ENCODE assay signal across 22 cellular contexts in the genomic region with DNA sequence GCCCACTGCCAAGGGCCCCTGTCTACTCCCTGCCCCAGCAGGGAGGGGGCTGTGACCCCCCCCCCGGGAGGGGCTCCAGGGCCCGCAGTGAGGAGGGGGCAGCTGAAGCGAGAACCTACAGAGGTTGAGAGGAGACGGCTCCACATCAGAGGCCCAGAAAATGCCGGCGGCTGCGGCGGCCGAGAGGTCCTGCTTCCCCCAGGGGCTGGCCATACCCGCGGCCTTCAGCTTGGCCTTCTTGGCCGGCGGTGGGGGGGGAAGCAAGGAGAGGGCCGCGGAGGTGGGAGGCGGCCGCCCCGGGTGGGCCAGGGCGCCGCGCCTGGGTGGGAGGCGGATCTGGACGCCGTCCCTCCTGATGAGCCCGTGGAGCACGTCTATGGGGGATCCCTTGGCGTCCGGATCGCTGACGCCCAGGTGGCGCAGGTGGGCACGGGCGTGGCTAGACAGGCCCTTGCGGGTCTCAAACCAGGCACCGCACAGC. TPM values are rescaled to one million over a fixed set of nuclear protein-coding genes. Genes with fewer than 3 reads are reported as not detected.
DNase-seq lines count a peak whose midpoint lies in the region; ATAC-seq, FAIRE-seq and TF ChIP-seq lines count a peak whose summit lies in the region.
"Had no signal": no experiment of that assay in that cellular context is flagged by ENCODE, and none has a peak within 500 bp of the region (broad histone marks: within the 10 kb centered on the region; RNA-seq: fewer than 3 reads in every experiment).

No MANE protein-coding gene starts in this region.

- peaks cover 26% of the 10 kb centered on the region for H3K4me1 Mint-ChIP-seq in nephron

- in situ Hi-C loops in K562 (cut with MboI): no loop called here

- no peak overlapping the region for H3K27ac ChIP-seq in right cardiac atrium (ENCODE audit: low read length)
- no peak overlapping the region for H3K27ac ChIP-seq in K562 (ENCODE audit: extremely low read depth, low read depth, low read length)
- H3K27ac ChIP-seq in spleen: peak overlapping the region in 5 of 8 donors; percentile 8 to 48 (median 34)
- H3K27ac ChIP-seq: GM23248 had no signal

- no peak for TF ChIP-seq CTCF in K562 (IDR thresholded peaks at IDR 0.05 in 2 of 3, conservative IDR thresholded peaks at IDR 0.05 in 1 of 3; ENCODE audit: insufficient read depth in 2 of 3, low read depth in 1 of 3, low read length in 3 of 3)
- no peak for TF ChIP-seq CTCF in nephron (IDR thresholded peaks at IDR 0.05; ENCODE audit: unreplicated experiment in 3 of 3)
- no peak for TF ChIP-seq CTCF in spleen (IDR thresholded peaks at IDR 0.05 in 8 of 11, conservative IDR thresholded peaks at IDR 0.05 in 3 of 11)

- peaks cover 44% of the 10 kb centered on the region for H3K79me2 ChIP-seq in K562 (ENCODE audit: control insufficient read depth, insufficient read depth, low read length)

- H3K4me3 ChIP-seq in right cardiac atrium (ENCODE audit: low read length) (no peak overlapping the region), K562 (no peak overlapping the region), spleen (no peak overlapping the region)
- H3K4me3 ChIP-seq: GM23248 had no signal

- TF ChIP-seq RAD21 in K562 (CRISPR knock-in tag; conservative IDR thresholded peaks at IDR 0.05 in 1 of 2, IDR thresholded peaks at IDR 0.05 in 1 of 2): no peak

- FAIRE-seq in K562 (lab: Jason Lieb, UNC): no peak
- FAIRE-seq: G401.6, GM18507, H1 had no signal

- no peak overlapping the region for H3K27ac Mint-ChIP-seq in nephron

- DNase-seq in right cardiac atrium: peak in 2 of 3 donors; percentile 59 to 63
- no peak for DNase-seq in left ventricle myocardium superior
- DNase-seq in K562 (ENCODE audit: extremely low read depth in 1 of 4, low spot score in 3 of 4): no peak
- peak; percentile 64 for DNase-seq in spleen
- DNase-seq in DMS114 treated with DMSO at 0.1 percent for 48 hours (lab: John Stamatoyannopoulos, UW; ENCODE audit: unreplicated experiment): no peak
- DNase-seq: C1 segment of cervical spinal cord; Calu3; CD4-positive, alpha-beta memory T cell; COR-L47; DMS153; DND-41; GM23248; H7; HCEC 1CT had no signal

- POLR2A ChIA-PET in K562 (lab: Yijun Ruan, JAX): interaction anchor here (4.0 kb wide), 1 partner anchor 9 kb away, joined by 54 read pairs; the partner anchor contains the start of gene AKAP8L

- CTCF ChIA-PET in K562 (lab: Yijun Ruan, JAX; ENCODE audit: low intra/inter-chr PET ratio): no interaction called here

- H3K4me1 ChIP-seq in right cardiac atrium (ENCODE audit: control insufficient read depth, insufficient read depth, low read length) (peaks cover 11% of the 10 kb centered on the region), K562 (replicated peaks in 1 of 2; ENCODE audit: control insufficient read depth in 2 of 2, insufficient read depth in 2 of 2, low read length in 2 of 2) (peaks cover 8 to 40% of the 10 kb centered on the region in 2 experiments; a peak in 4 of 5 replicates), spleen (peaks cover 16 to 58% (median 43%) of the 10 kb centered on the region in 6 donors)

- no peak for TF ChIP-seq POLR2A in K562 (conservative IDR thresholded peaks at IDR 0.05)
- no peak for TF ChIP-seq POLR2A in spleen (IDR thresholded peaks at IDR 0.05)

- peaks cover 5% of the 10 kb centered on the region for H3K9me1 ChIP-seq in K562 (ENCODE audit: control insufficient read depth, insufficient read depth, low read length)

- peak overlapping the region in 2 of 3 experiments; percentile 42 to 56 for H3K4me3 Mint-ChIP-seq in nephron
- H3K4me3 Mint-ChIP-seq: CD4-positive, alpha-beta memory T cell had no signal

- H3K9me3 Mint-ChIP-seq in nephron: no peaks in the 10 kb centered on the region

- peaks cover 42% of the 10 kb centered on the region for H3K36me3 Mint-ChIP-seq in nephron (ENCODE audit: low read depth)

- no peak overlapping the region for H3K9ac ChIP-seq in K562 (ENCODE audit: insufficient read depth in 1 of 2, low read depth in 2 of 2, low read length in 2 of 2)
- H3K9ac ChIP-seq: GM23248 had no signal

- intact Hi-C loops in right cardiac atrium (cut with DNase I): no loop called here
- intact Hi-C loops in left ventricle myocardium superior (cut with micrococcal nuclease): no loop called here
- intact Hi-C loops in K562 (cut with micrococcal nuclease): no loop called here
- intact Hi-C loops in spleen (cut with DNase I; ENCODE audit: low total_unique reads): no loop called here

- no peak overlapping the region for H2AFZ ChIP-seq in K562 (ENCODE audit: low read depth, low read length)
- H2AFZ ChIP-seq: GM23248 had no signal

- H3K4me2 ChIP-seq in K562 (ENCODE audit: insufficient read depth, low read length): no peak overlapping the region

- H4K20me1 ChIP-seq in K562 (replicated peaks; ENCODE audit: control insufficient read depth, insufficient read depth, low read length): no peaks in the 10 kb centered on the region

- H3K9me3 ChIP-seq in right cardiac atrium (ENCODE audit: control insufficient read depth, low read length) (no peaks in the 10 kb centered on the region), K562 (replicated peaks; ENCODE audit: control insufficient read depth, insufficient read depth, low read depth, low read length) (no peaks in the 10 kb centered on the region), spleen (peaks cover 0 to 7% (median 5%) of the 10 kb centered on the region in 8 donors)

- H3K27me3 ChIP-seq in right cardiac atrium (ENCODE audit: control insufficient read depth, insufficient read depth) (no peaks in the 10 kb centered on the region), K562 (ENCODE audit: control insufficient read depth in 2 of 2, insufficient read depth in 2 of 2, low read length in 2 of 2) (no peaks in the 10 kb centered on the region), spleen (replicated peaks in 1 of 7) (no peaks in the 10 kb centered on the region)

- BruUV-seq in K562 (replicated peaks; lab: Mats Ljungman, UMichigan): no TSS peak

- 94% methylated on average over 35 of the region's 35 CpGs for WGBS in right cardiac atrium
- WGBS in K562 (ENCODE audit: insufficient coverage, low coverage, missing lambda C conversion rate): 100% methylated on average over 4 of the region's 35 CpGs
- 57 to 87% (median 82%) methylated on average over 15 to 35 of the region's 35 CpGs for WGBS in spleen, 5 donors

- H3K27me3 Mint-ChIP-seq in nephron (ENCODE audit: low read depth): no peaks in the 10 kb centered on the region
- H3K27me3 Mint-ChIP-seq: CD4-positive, alpha-beta memory T cell had no signal

- ATAC-seq in right cardiac atrium (no peak), left ventricle myocardium superior (no peak), K562 (no peak), HG02610 (IDR thresholded peaks at IDR 0.05; ENCODE audit: unreplicated experiment) (no peak), GM21423 (IDR thresholded peaks at IDR 0.05; ENCODE audit: unreplicated experiment) (no peak)

- TF ChIP-seq EP300 in K562 (IDR thresholded peaks at IDR 0.05; ENCODE audit: low read length): no peak

- H3K36me3 ChIP-seq in K562 (ENCODE audit: control insufficient read depth, insufficient read depth, low read length) (peaks cover 79% of the 10 kb centered on the region), spleen (peaks cover 5 to 79% (median 58%) of the 10 kb centered on the region in 6 donors)

RNA-seq across cellular contexts. Expression of gene AKAP8L, which starts 9.2 kb away (rescaled TPM):
- total RNA-seq in right cardiac atrium: 100 to 1,000 TPM in 1 of 4 donors, 10 to 100 TPM in 3; 64.4 to 106 (median 86.1) TPM
- 66.5 TPM for polyA plus RNA-seq in right cardiac atrium
- total RNA-seq in left ventricle myocardium superior: 82.5 TPM
- 365 and 641 TPM in 2 replicates for total RNA-seq in K562 (2011; cell fraction: chromatin; rRNA removed; ENCODE audit: low replicate concordance)
- total RNA-seq in K562 (2011; cell fraction: nucleolus; rRNA removed): 279 and 316 TPM in 2 replicates
- 296 and 300 TPM in 2 replicates for total RNA-seq in K562 (2011; cell fraction: nucleoplasm; rRNA removed)
- 108 and 121 TPM in 2 replicates for total RNA-seq in K562 (2014; rRNA removed)
- 61.1 and 65.5 TPM in 2 replicates for total RNA-seq in K562 (2014; rRNA removed; fragmentation: Illumina TruSeq; extraction: Trizol)
- 66.6 and 70.7 TPM in 2 replicates for total RNA-seq in K562 (2015; rRNA removed; fragmentation: Illumina TruSeq; extraction: Trizol)
- 107 and 116 TPM in 2 replicates for total RNA-seq in K562 (2021)
- polyA plus RNA-seq in K562 (2011; rRNA removed): 56.8 and 95.7 TPM in 2 replicates
- 40.7 and 50.0 TPM in 2 replicates for polyA plus RNA-seq in K562 (2011; cell fraction: cytosol; rRNA removed)
- polyA plus RNA-seq in K562 (2011; cell fraction: nucleus; rRNA removed): 617 and 798 TPM in 2 replicates
- 66.2 and 79.9 TPM in 2 replicates for polyA plus RNA-seq in K562 (2012)
- polyA plus RNA-seq in K562 (2014; fragmentation: Illumina TruSeq; extraction: Trizol): 75.8 and 84.0 TPM in 2 replicates
- 1 to 10 TPM; 2.4 to 7.0 TPM for polyA plus RNA-seq in K562 (2014; fragmentation: Nextera tagmentation; extraction: Ambion mirVana)
- polyA plus RNA-seq in K562 (2014; rRNA removed): 92.5 and 111 TPM in 2 replicates
- 60.0 and 69.5 TPM in 2 replicates for polyA minus RNA-seq in K562 (2011; rRNA and poly(A)+ RNA removed)
- 41.5 and 61.7 TPM in 2 replicates for polyA minus RNA-seq in K562 (2011; cell fraction: cytosol; rRNA and poly(A)+ RNA removed)
- polyA minus RNA-seq in K562 (2011; cell fraction: nucleus; rRNA and poly(A)+ RNA removed): 85.4 and 122 TPM in 2 replicates
- total RNA-seq in spleen: 100 to 1,000 TPM; 121 to 236 (median 140) TPM
- 100 to 1,000 TPM in 1 of 3 donors, 10 to 100 TPM in 2; 41.2 to 131 (median 87.8) TPM for polyA plus RNA-seq in spleen

RNA-seq across cellular contexts. Expression of gene WIZ, which starts 21.7 kb away (rescaled TPM):
- total RNA-seq in right cardiac atrium (10 to 100 TPM; 28.9 to 36.5 (median 33.3) TPM), left ventricle myocardium superior (32.2 TPM), K562 (2014; rRNA removed) (13.9 and 16.0 TPM in 2 replicates), K562 (2014; rRNA removed; fragmentation: Illumina TruSeq; extraction: Trizol) (1.1 and 1.3 TPM in 2 replicates), K562 (2015; rRNA removed; fragmentation: Illumina TruSeq; extraction: Trizol) (4.8 and 5.4 TPM in 2 replicates), K562 (2021) (32.7 and 37.5 TPM in 2 replicates), spleen (10 to 100 TPM; 23.1 to 33.7 (median 26.9) TPM)
- polyA plus RNA-seq in right cardiac atrium (28.0 TPM), K562 (2011; rRNA removed) (3.7 and 4.7 TPM in 2 replicates), K562 (2014; fragmentation: Illumina TruSeq; extraction: Trizol) (9.4 and 22.9 TPM in 2 replicates), K562 (2014; fragmentation: Nextera tagmentation; extraction: Ambion mirVana) (under 1 TPM; 0.06 to 0.08 TPM), K562 (2014; rRNA removed) (19.1 and 21.8 TPM in 2 replicates), spleen (10 to 100 TPM in 1 of 3 donors, 1 to 10 TPM in 2; 6.6 to 14.8 (median 7.0) TPM)
- total RNA-seq in K562 (2011; cell fraction: chromatin; rRNA removed; ENCODE audit: low replicate concordance): 13.2 and 37.4 TPM in 2 replicates
- total RNA-seq in K562 (2011; cell fraction: nucleolus; rRNA removed): 27.4 and 28.3 TPM in 2 replicates
- 20.2 and 22.8 TPM in 2 replicates for total RNA-seq in K562 (2011; cell fraction: nucleoplasm; rRNA removed)
- polyA plus RNA-seq in K562 (2011; cell fraction: cytosol; rRNA removed): 5.3 and 12.2 TPM in 2 replicates
- 16.0 and 33.9 TPM in 2 replicates for polyA plus RNA-seq in K562 (2011; cell fraction: nucleus; rRNA removed)
- polyA plus RNA-seq in K562 (2012): 18.0 and 22.2 TPM in 2 replicates
- polyA minus RNA-seq in K562 (2011; rRNA and poly(A)+ RNA removed): 0.63 and 1.1 TPM in 2 replicates
- 7.5 and 9.4 TPM in 2 replicates for polyA minus RNA-seq in K562 (2011; cell fraction: cytosol; rRNA and poly(A)+ RNA removed)
- 5.3 and 6.5 TPM in 2 replicates for polyA minus RNA-seq in K562 (2011; cell fraction: nucleus; rRNA and poly(A)+ RNA removed)

RNA-seq across cellular contexts. Expression of gene RASAL3, which starts 36.3 kb away (rescaled TPM):
- 1 to 10 TPM in 2 of 4 donors, under 1 TPM in 2; 0.68 to 2.5 (median 1.3) TPM for total RNA-seq in right cardiac atrium
- 0.66 TPM for polyA plus RNA-seq in right cardiac atrium
- 2.0 TPM for total RNA-seq in left ventricle myocardium superior
- total RNA-seq in K562 (2011; cell fraction: chromatin; rRNA removed; ENCODE audit: low replicate concordance): 0.35 TPM in 1 of 2 replicates, not detected in the other
- total RNA-seq in K562 (2011; cell fraction: nucleolus; rRNA removed): 0.13 TPM in 1 of 2 replicates, not detected in the other
- total RNA-seq in K562 (2011; cell fraction: nucleoplasm; rRNA removed): 2.5 TPM in 1 of 2 replicates, not detected in the other
- total RNA-seq in K562 (2014; rRNA removed): 0.04 TPM in 1 of 2 replicates, not detected in the other
- total RNA-seq in K562 (2014; rRNA removed; fragmentation: Illumina TruSeq; extraction: Trizol): not detected in 2 replicates
- not detected in 2 replicates for total RNA-seq in K562 (2015; rRNA removed; fragmentation: Illumina TruSeq; extraction: Trizol)
- 0.44 and 0.87 TPM in 2 replicates for total RNA-seq in K562 (2021)
- not detected in 2 replicates for polyA plus RNA-seq in K562 (2011; rRNA removed)
- 0.01 TPM in 1 of 2 replicates, not detected in the other for polyA plus RNA-seq in K562 (2011; cell fraction: cytosol; rRNA removed)
- 0.04 and 0.16 TPM in 2 replicates for polyA plus RNA-seq in K562 (2011; cell fraction: nucleus; rRNA removed)
- polyA plus RNA-seq in K562 (2012): 0.08 and 0.16 TPM in 2 replicates
- not detected in 2 replicates for polyA plus RNA-seq in K562 (2014; fragmentation: Illumina TruSeq; extraction: Trizol)
- polyA plus RNA-seq in K562 (2014; fragmentation: Nextera tagmentation; extraction: Ambion mirVana): not detected
- 0.07 TPM in 1 of 2 replicates, not detected in the other for polyA plus RNA-seq in K562 (2014; rRNA removed)
- not detected in 2 replicates for polyA minus RNA-seq in K562 (2011; rRNA and poly(A)+ RNA removed)
- not detected in 2 replicates for polyA minus RNA-seq in K562 (2011; cell fraction: cytosol; rRNA and poly(A)+ RNA removed)
- polyA minus RNA-seq in K562 (2011; cell fraction: nucleus; rRNA and poly(A)+ RNA removed): not detected in 2 replicates
- 10 to 100 TPM; 43.9 to 79.1 (median 59.2) TPM for total RNA-seq in spleen
- polyA plus RNA-seq in spleen: 10 to 100 TPM; 31.7 to 66.8 (median 66.1) TPM
- total RNA-seq: A172, Calu3, GM23248, H7 had no signal
- polyA plus RNA-seq: BJ, GM23248 had no signal

RNA-seq across cellular contexts. Expression of gene AKAP8, which starts 48.4 kb away (rescaled TPM):
- total RNA-seq in right cardiac atrium: 10 to 100 TPM; 17.1 to 24.9 (median 21.4) TPM
- polyA plus RNA-seq in right cardiac atrium: 9.3 TPM
- 24.0 TPM for total RNA-seq in left ventricle myocardium superior
- 47.6 and 50.3 TPM in 2 replicates for total RNA-seq in K562 (2011; cell fraction: chromatin; rRNA removed; ENCODE audit: low replicate concordance)
- total RNA-seq in K562 (2011; cell fraction: nucleolus; rRNA removed): 26.3 and 27.0 TPM in 2 replicates
- total RNA-seq in K562 (2011; cell fraction: nucleoplasm; rRNA removed): 22.2 and 28.7 TPM in 2 replicates
- total RNA-seq in K562 (2014; rRNA removed): 33.5 and 34.2 TPM in 2 replicates
- total RNA-seq in K562 (2014; rRNA removed; fragmentation: Illumina TruSeq; extraction: Trizol): 13.3 and 13.8 TPM in 2 replicates
- total RNA-seq in K562 (2015; rRNA removed; fragmentation: Illumina TruSeq; extraction: Trizol): 20.2 and 22.6 TPM in 2 replicates
- total RNA-seq in K562 (2021): 49.9 and 56.5 TPM in 2 replicates
- 15.0 and 18.4 TPM in 2 replicates for polyA plus RNA-seq in K562 (2011; rRNA removed)
- polyA plus RNA-seq in K562 (2011; cell fraction: cytosol; rRNA removed): 13.4 and 17.8 TPM in 2 replicates
- polyA plus RNA-seq in K562 (2011; cell fraction: nucleus; rRNA removed): 42.2 and 65.9 TPM in 2 replicates
- polyA plus RNA-seq in K562 (2012): 17.0 and 17.1 TPM in 2 replicates
- 14.6 and 17.0 TPM in 2 replicates for polyA plus RNA-seq in K562 (2014; fragmentation: Illumina TruSeq; extraction: Trizol)
- polyA plus RNA-seq in K562 (2014; fragmentation: Nextera tagmentation; extraction: Ambion mirVana): 1 to 10 TPM; 3.4 to 4.4 TPM
- 25.5 and 27.4 TPM in 2 replicates for polyA plus RNA-seq in K562 (2014; rRNA removed)
- polyA minus RNA-seq in K562 (2011; rRNA and poly(A)+ RNA removed): 9.5 and 10.9 TPM in 2 replicates
- 15.0 and 18.3 TPM in 2 replicates for polyA minus RNA-seq in K562 (2011; cell fraction: cytosol; rRNA and poly(A)+ RNA removed)
- 9.3 and 10.6 TPM in 2 replicates for polyA minus RNA-seq in K562 (2011; cell fraction: nucleus; rRNA and poly(A)+ RNA removed)
- total RNA-seq in spleen: 10 to 100 TPM; 24.9 to 51.3 (median 48.9) TPM
- 10 to 100 TPM; 13.9 to 24.8 (median 21.9) TPM for polyA plus RNA-seq in spleen

RNA-seq across cellular contexts. Expression of gene PGLYRP2, which starts 51.3 kb away (rescaled TPM):
- not detected for total RNA-seq in right cardiac atrium
- not detected for polyA plus RNA-seq in right cardiac atrium
- total RNA-seq in left ventricle myocardium superior: not detected
- not detected in 2 replicates for total RNA-seq in K562 (2011; cell fraction: chromatin; rRNA removed; ENCODE audit: low replicate concordance)
- not detected in 2 replicates for total RNA-seq in K562 (2011; cell fraction: nucleolus; rRNA removed)
- not detected in 2 replicates for total RNA-seq in K562 (2011; cell fraction: nucleoplasm; rRNA removed)
- total RNA-seq in K562 (2014; rRNA removed): not detected in 2 replicates
- total RNA-seq in K562 (2014; rRNA removed; fragmentation: Illumina TruSeq; extraction: Trizol): not detected in 2 replicates
- not detected in 2 replicates for total RNA-seq in K562 (2015; rRNA removed; fragmentation: Illumina TruSeq; extraction: Trizol)
- total RNA-seq in K562 (2021): not detected in 2 replicates
- polyA plus RNA-seq in K562 (2011; rRNA removed): not detected in 2 replicates
- not detected in 2 replicates for polyA plus RNA-seq in K562 (2011; cell fraction: cytosol; rRNA removed)
- polyA plus RNA-seq in K562 (2011; cell fraction: nucleus; rRNA removed): not detected in 2 replicates
- polyA plus RNA-seq in K562 (2012): not detected in 2 replicates
- polyA plus RNA-seq in K562 (2014; fragmentation: Illumina TruSeq; extraction: Trizol): not detected in 2 replicates
- polyA plus RNA-seq in K562 (2014; fragmentation: Nextera tagmentation; extraction: Ambion mirVana): not detected
- not detected in 2 replicates for polyA plus RNA-seq in K562 (2014; rRNA removed)
- polyA minus RNA-seq in K562 (2011; rRNA and poly(A)+ RNA removed): not detected in 2 replicates
- polyA minus RNA-seq in K562 (2011; cell fraction: cytosol; rRNA and poly(A)+ RNA removed): not detected in 2 replicates
- polyA minus RNA-seq in K562 (2011; cell fraction: nucleus; rRNA and poly(A)+ RNA removed): not detected in 2 replicates
- total RNA-seq in spleen: under 1 TPM in 2 of 7 donors, not detected in 5; 0.10 to 0.16 TPM
- under 1 TPM in 2 of 3 donors, not detected in 1; 0.02 to 0.06 TPM for polyA plus RNA-seq in spleen
- total RNA-seq: A172, Calu3, GM23248, H1, H7 had no signal
- polyA plus RNA-seq: BJ, GM23248, H1 had no signal

Comparison
In these comparisons a context has a peak if more than half of its experiments do, and no peak if none do; other contexts are left out.
1. DNase-seq: peak in right cardiac atrium (2 of 3) and spleen (single experiment); none in left ventricle myocardium superior (single experiment), K562 (0 of 4) and DMS114 treated with DMSO at 0.1 percent for 48 hours (single experiment).
2. H3K27ac ChIP-seq: peak in spleen (5 of 8); none in right cardiac atrium (single experiment) and K562 (single experiment).
3. RNA of gene RASAL3, which starts 36.3 kb away (total RNA-seq): 43.9 to 79.1 TPM in spleen; 2.0 TPM in left ventricle myocardium superior (single experiment), 0.68 to 2.5 TPM in right cardiac atrium and 0.04 to 2.5 TPM in K562; every median in the first group is over 10 times any median in the second.